8 cellular contexts compared by ENCODE assay signal in genomic region chr5:139848508-139849100, GRCh38. TPM values are rescaled to one million over a fixed set of nuclear protein-coding genes. Genes with fewer than 3 reads are reported as not detected.
DNase-seq lines count a peak whose midpoint lies in the region; ATAC-seq, FAIRE-seq and TF ChIP-seq lines count a peak whose summit lies in the region.

No MANE protein-coding gene starts in this region.

- DNase-seq in activated naive CD8-positive, alpha-beta T cell treated with anti-CD3 and anti-CD28 coated beads for 36 hours = no peak
- peak; percentile 85 for DNase-seq in kidney
- peak; percentile 10 to 33 for DNase-seq in stimulated activated CD8-positive, alpha-beta memory T cell treated with anti-CD3 and anti-CD28 coated beads, Interleukin-15, amount 100 ng/mL, for 4 hours (ENCODE audit: low read depth in 2 of 2)
- no peak for DNase-seq in MM.1S
- no peak for DNase-seq in NCI-H524 (lab: John Stamatoyannopoulos, UW)

- no peaks in the 10 kb centered on the region for H3K36me3 ChIP-seq in ES-I3 (ENCODE audit: insufficient read depth, low read length)
- H3K36me3 ChIP-seq in kidney (ENCODE audit: control insufficient read depth in 1 of 2, insufficient read depth in 2 of 2, low read length in 2 of 2) = peaks cover 0 to 5% of the 10 kb centered on the region in 2 donors
- no peaks in the 10 kb centered on the region for H3K36me3 ChIP-seq in MM.1S (replicated peaks; ENCODE audit: insufficient read depth, low read length)

- ATAC-seq in HG03432 (IDR thresholded peaks at IDR 0.05; ENCODE audit: unreplicated experiment) = peak; percentile 7
- no peak for ATAC-seq in GM18519 (IDR thresholded peaks at IDR 0.05; ENCODE audit: low FRiP score, unreplicated experiment)

- H3K4me3 Mint-ChIP-seq in activated naive CD8-positive, alpha-beta T cell treated with anti-CD3 and anti-CD28 coated beads for 36 hours = peak overlapping the region; percentile 69

- H3K9me3 Mint-ChIP-seq in activated naive CD8-positive, alpha-beta T cell treated with anti-CD3 and anti-CD28 coated beads for 36 hours = no peaks in the 10 kb centered on the region

- peaks cover 41% of the 10 kb centered on the region for H3K27me3 ChIP-seq in MM.1S (replicated peaks; ENCODE audit: insufficient read depth, low read length)

- no peak overlapping the region for H3K27ac Mint-ChIP-seq in activated naive CD8-positive, alpha-beta T cell treated with anti-CD3 and anti-CD28 coated beads for 36 hours

- TF ChIP-seq CTCF in kidney (IDR thresholded peaks at IDR 0.05; ENCODE audit: borderline replicate concordance, extremely low read depth, insufficient read depth) (no peak), MM.1S (IDR thresholded peaks at IDR 0.05; ENCODE audit: low read length) (no peak)

- no peak for FAIRE-seq in kidney (lab: Jason Lieb, UNC)

- H3K9ac ChIP-seq in ES-I3 (ENCODE audit: low read depth, low read length) = peak overlapping the region; percentile 67; the same call in 1 of the 2 replicates
- H3K9ac ChIP-seq in kidney (ENCODE audit: low read length in 2 of 2) = no peak overlapping the region
- H3K9ac ChIP-seq in MM.1S (ENCODE audit: low read length) = no peak overlapping the region

- peaks cover 23% of the 10 kb centered on the region for H3K27me3 Mint-ChIP-seq in activated naive CD8-positive, alpha-beta T cell treated with anti-CD3 and anti-CD28 coated beads for 36 hours

- H4K20me1 ChIP-seq in MM.1S (ENCODE audit: insufficient read depth, low read length) = no peaks in the 10 kb centered on the region

- H3K9me2 ChIP-seq in MM.1S (replicated peaks; ENCODE audit: insufficient read depth, low read length) = no peaks in the 10 kb centered on the region

- H3K9me3 ChIP-seq in ES-I3 (ENCODE audit: control insufficient read depth, insufficient read depth, low read length) (no peaks in the 10 kb centered on the region), kidney (ENCODE audit: control insufficient read depth in 1 of 2, low read length in 2 of 2) (no peaks in the 10 kb centered on the region), MM.1S (replicated peaks; ENCODE audit: insufficient read depth, low read length) (no peaks in the 10 kb centered on the region)

- no peak overlapping the region for H3K27ac ChIP-seq in kidney (ENCODE audit: low read depth in 2 of 2, low read length in 2 of 2)
- H3K27ac ChIP-seq in MM.1S (ENCODE audit: low read length) = no peak overlapping the region

- no peak overlapping the region for H3K4me2 ChIP-seq in MM.1S (ENCODE audit: low read depth, low read length)

- no peak overlapping the region for H2AFZ ChIP-seq in MM.1S (ENCODE audit: low read length)

- H3K4me3 ChIP-seq in kidney (ENCODE audit: low read length in 2 of 2) (peak overlapping the region; percentile 13 to 51), MM.1S (ENCODE audit: low read length) (no peak overlapping the region)

- H3K4me1 ChIP-seq in ES-I3 (ENCODE audit: insufficient read depth, low read length) (no peaks in the 10 kb centered on the region), kidney (ENCODE audit: control insufficient read depth in 1 of 2, insufficient read depth in 1 of 2, low read depth in 1 of 2, low read length in 2 of 2) (peaks cover 0 to 7% of the 10 kb centered on the region in 2 donors), MM.1S (ENCODE audit: low read length) (no peaks in the 10 kb centered on the region)

- no peaks in the 10 kb centered on the region for H3K36me3 Mint-ChIP-seq in activated naive CD8-positive, alpha-beta T cell treated with anti-CD3 and anti-CD28 coated beads for 36 hours

- intact Hi-C loops in kidney (cut with DNase I) = no loop called here

- H3K4me1 Mint-ChIP-seq in activated naive CD8-positive, alpha-beta T cell treated with anti-CD3 and anti-CD28 coated beads for 36 hours = peaks cover 15% of the 10 kb centered on the region

- no peaks in the 10 kb centered on the region for H3F3A ChIP-seq in MM.1S (ENCODE audit: insufficient read depth, low read length)

- H3K79me2 ChIP-seq in MM.1S (ENCODE audit: low read length) = no peaks in the 10 kb centered on the region

RNA-seq across cellular contexts. Expression of gene PSD2, which starts 53.0 kb away (rescaled TPM):
- not detected for total RNA-seq in activated naive CD8-positive, alpha-beta T cell treated with anti-CD3 and anti-CD28 coated beads for 36 hours
- 0.13 TPM for total RNA-seq in kidney
- polyA plus RNA-seq in kidney (ENCODE audit: insufficient read depth, low read depth, low replicate concordance) = 0.09 TPM

Comparison
In these comparisons a context has a peak if more than half of its experiments do, and no peak if none do; other contexts are left out.
1. DNase-seq: peak in kidney (single experiment) and stimulated activated CD8-positive, alpha-beta memory T cell treated with anti-CD3 and anti-CD28 coated beads, Interleukin-15, amount 100 ng/mL, for 4 hours (2 of 2); none in activated naive CD8-positive, alpha-beta T cell treated with anti-CD3 and anti-CD28 coated beads for 36 hours (single experiment), MM.1S (single experiment) and NCI-H524 (0 of 2).